In genomic region chr5:53013857-53014256, GRCh38 we compare ENCODE assay signal across 1 cellular context.
TF ChIP-seq lines count a peak whose summit lies in the region.

No MANE protein-coding gene starts in this region.

TF ChIP-seq in GM12878, 131 proteins besides CTCF, POLR2A, EP300 and RAD21 (continued from another document):
- no peak for TF ChIP-seq SKIL (IDR thresholded peaks at IDR 0.05; ENCODE audit: low read depth, poor library complexity, severe bottlenecking)
TF ChIP-seq in GM12878: peak in this region for 1.
